21 cellular contexts compared by ENCODE assay signal in genomic region chr2:207248702-207249355, GRCh38.
DNase-seq lines count a peak whose midpoint lies in the region; ATAC-seq and TF ChIP-seq lines count a peak whose summit lies in the region.
"Had no signal": no experiment of that assay in that cellular context is flagged by ENCODE, and none has a peak within 500 bp of the region (broad histone marks: within the 10 kb centered on the region; RNA-seq: fewer than 3 reads in every experiment).

No MANE protein-coding gene starts in this region.

- TF ChIP-seq CTCF in HCT116 (IDR thresholded peaks at IDR 0.05 in 2 of 3, conservative IDR thresholded peaks at IDR 0.05 in 1 of 3; ENCODE audit: borderline replicate concordance in 1 of 3, insufficient read depth in 1 of 3, low read depth in 2 of 3, low read length in 2 of 3) (no peak), fibroblast of pulmonary artery (IDR thresholded peaks at IDR 0.05; ENCODE audit: low read length, missing control alignments) (no peak), progenitor cell of endocrine pancreas (IDR thresholded peaks at IDR 0.05; ENCODE audit: unreplicated experiment) (no peak)

- H2AFZ ChIP-seq in ACC112 (ENCODE audit: low read length, unreplicated experiment) (no peak overlapping the region), HCT116 (ENCODE audit: low read depth, low read length, poor library complexity, severe bottlenecking) (no peak overlapping the region)
- H2AFZ ChIP-seq: PC-9 had no signal

- H3K27ac Mint-ChIP-seq in progenitor cell of endocrine pancreas = no peak overlapping the region
- no peak overlapping the region for H3K27ac Mint-ChIP-seq in effector memory CD8-positive, alpha-beta T cell
- H3K27ac Mint-ChIP-seq: CD4-positive, CD25-positive, alpha-beta regulatory T cell; T-cell had no signal

- no peak overlapping the region for H3K9ac ChIP-seq in HCT116 (ENCODE audit: low read length)
- H3K9ac ChIP-seq in adipocyte (ENCODE audit: low read length) = no peak overlapping the region

- RAD21 ChIA-PET in HCT116 (lab: Charles Lee; ENCODE audit: low non-redundant PET in 1 of 2, low total read pairs in 2 of 2, uncharacterized antibody in 2 of 2, unreplicated experiment in 2 of 2) = no interaction called here

- peak overlapping the region; percentile 12; the same call in 1 of the 2 replicates for H3K4me2 ChIP-seq in HCT116 (ENCODE audit: low read length)
- H3K4me2 ChIP-seq: PC-9 had no signal

- H3K4me1 Mint-ChIP-seq in progenitor cell of endocrine pancreas (ENCODE audit: low read depth) = peaks cover 11% of the 10 kb centered on the region
- H3K4me1 Mint-ChIP-seq in effector memory CD8-positive, alpha-beta T cell (ENCODE audit: low read depth in 2 of 2) = no peaks in the 10 kb centered on the region

- H3K79me2 ChIP-seq in ACC112 (ENCODE audit: control insufficient read depth, insufficient read depth, low read length, unreplicated experiment) (peaks cover 4% of the 10 kb centered on the region), HCT116 (ENCODE audit: insufficient read depth, low read length) (no peaks in the 10 kb centered on the region)

- peaks cover 22% of the 10 kb centered on the region for H3K27me3 Mint-ChIP-seq in progenitor cell of endocrine pancreas
- H3K27me3 Mint-ChIP-seq in effector memory CD8-positive, alpha-beta T cell = peaks cover 0 to 15% of the 10 kb centered on the region in 2 donors
- H3K27me3 Mint-ChIP-seq: CD4-positive, CD25-positive, alpha-beta regulatory T cell; T-cell had no signal

- no peak for TF ChIP-seq POLR2A in HCT116 (IDR thresholded peaks at IDR 0.05; ENCODE audit: borderline replicate concordance, extremely low read depth, insufficient read depth, insufficient read length)

- H3K27ac ChIP-seq in ACC112 (ENCODE audit: low read depth, low read length) = peak overlapping the region; percentile 97
- no peak overlapping the region for H3K27ac ChIP-seq in HCT116 (ENCODE audit: low read depth, low read length)
- H3K27ac ChIP-seq: PC-9, suprapubic skin, uterus had no signal

- H3K9me3 ChIP-seq in HCT116 (ENCODE audit: control insufficient read depth in 1 of 2, insufficient read depth in 1 of 2, low read depth in 1 of 2, low read length in 2 of 2) (no peaks in the 10 kb centered on the region), adipocyte (ENCODE audit: control insufficient read depth, low read length) (no peaks in the 10 kb centered on the region)
- H3K9me3 ChIP-seq: suprapubic skin, uterus had no signal

- no peak overlapping the region for H3K4me3 ChIP-seq in ACC112 (ENCODE audit: low read depth, low read length)
- no peak overlapping the region for H3K4me3 ChIP-seq in HCT116 (replicated peaks in 1 of 2; ENCODE audit: low read depth in 1 of 2, low read length in 2 of 2)
- H3K4me3 ChIP-seq in adipocyte (ENCODE audit: low read length) = no peak overlapping the region
- H3K4me3 ChIP-seq in fibroblast of pulmonary artery (replicated peaks; ENCODE audit: low read depth, low read length) = no peak overlapping the region
- H3K4me3 ChIP-seq: PC-9, suprapubic skin, uterus had no signal

- CTCF ChIA-PET in HCT116 (lab: Charles Lee) = no interaction called here

- no peak overlapping the region for H3K4me3 Mint-ChIP-seq in progenitor cell of endocrine pancreas (ENCODE audit: low read depth)
- no peak overlapping the region for H3K4me3 Mint-ChIP-seq in effector memory CD8-positive, alpha-beta T cell
- H3K4me3 Mint-ChIP-seq: CD4-positive, CD25-positive, alpha-beta regulatory T cell; T-cell had no signal

- no peaks in the 10 kb centered on the region for H3K9me3 Mint-ChIP-seq in progenitor cell of endocrine pancreas (ENCODE audit: low read depth)
- no peaks in the 10 kb centered on the region for H3K9me3 Mint-ChIP-seq in effector memory CD8-positive, alpha-beta T cell
- H3K9me3 Mint-ChIP-seq: CD4-positive, CD25-positive, alpha-beta regulatory T cell; T-cell had no signal

- DNase-seq in HCT116 (ENCODE audit: low read depth, low spot score) (no peak), adipocyte (ENCODE audit: low read depth) (peak; percentile 26), fibroblast of pulmonary artery (ENCODE audit: low read depth) (peak; percentile 30), progenitor cell of endocrine pancreas (ENCODE audit: low spot score, unreplicated experiment) (no peak)
- DNase-seq in effector memory CD8-positive, alpha-beta T cell = no peak
- DNase-seq: activated naive CD4-positive, alpha-beta T cell treated with Interleukin-2 at 50 U/mL for 16 hours; central memory CD4-positive, alpha-beta T cell; H7; KBM-7; kidney; NCI-H187; NCI-H345; nucleus accumbens; PC-9; SIG-M5; T-cell; uterus had no signal

- POLR2A ChIA-PET in HCT116 (lab: Charles Lee) = no interaction called here

- H3K27me3 ChIP-seq in ACC112 (ENCODE audit: insufficient read depth, low read length) (no peaks in the 10 kb centered on the region), HCT116 (ENCODE audit: insufficient read depth, low read length) (no peaks in the 10 kb centered on the region), adipocyte (replicated peaks; ENCODE audit: control insufficient read depth, insufficient read depth, low read length) (no peaks in the 10 kb centered on the region)
- H3K27me3 ChIP-seq: suprapubic skin, uterus had no signal

- no peak for TF ChIP-seq RAD21 in HCT116 (IDR thresholded peaks at IDR 0.05; ENCODE audit: low read depth)

- BruUV-seq in HCT116 (replicated peaks; lab: Mats Ljungman, UMichigan) = no TSS peak

- no peaks in the 10 kb centered on the region for H3K9me2 ChIP-seq in HCT116 (ENCODE audit: insufficient read depth)

- H3K36me3 Mint-ChIP-seq in progenitor cell of endocrine pancreas (ENCODE audit: insufficient read depth) = no peaks in the 10 kb centered on the region
- H3K36me3 Mint-ChIP-seq in effector memory CD8-positive, alpha-beta T cell (ENCODE audit: insufficient read depth) = no peaks in the 10 kb centered on the region
- H3K36me3 Mint-ChIP-seq: CD4-positive, CD25-positive, alpha-beta regulatory T cell; T-cell had no signal

- H3K36me3 ChIP-seq in ACC112 (ENCODE audit: insufficient read depth, low read length) (peaks cover 31% of the 10 kb centered on the region; the same call in 1 of the 2 replicates), HCT116 (ENCODE audit: control insufficient read depth in 1 of 2, insufficient read depth in 2 of 2, low read length in 2 of 2) (no peaks in the 10 kb centered on the region), adipocyte (ENCODE audit: control insufficient read depth, insufficient read depth, low read length, severe bottlenecking) (peaks cover 4% of the 10 kb centered on the region)
- H3K36me3 ChIP-seq: suprapubic skin, uterus had no signal

- H3K4me1 ChIP-seq in ACC112 (ENCODE audit: control insufficient read depth, insufficient read depth, low read length, unreplicated experiment) = peaks cover 57% of the 10 kb centered on the region
- H3K4me1 ChIP-seq in HCT116 (ENCODE audit: control insufficient read depth in 1 of 2, insufficient read depth in 2 of 2, low read length in 2 of 2) = peaks cover 0 to 9% of the 10 kb centered on the region in 2 experiments; a peak in 2 of 4 replicates
- peaks cover 20% of the 10 kb centered on the region for H3K4me1 ChIP-seq in adipocyte (ENCODE audit: control insufficient read depth, insufficient read depth, low read length)
- H3K4me1 ChIP-seq: uterus had no signal

- no peaks in the 10 kb centered on the region for H4K20me1 ChIP-seq in HCT116 (ENCODE audit: insufficient read depth)

- intact Hi-C loops in HCT116 (cut with micrococcal nuclease) = no loop called here

- ATAC-seq in HCT116 (no peak), GM18870 (IDR thresholded peaks at IDR 0.05; ENCODE audit: unreplicated experiment) (no peak)
- ATAC-seq in effector memory CD8-positive, alpha-beta T cell (replicated peaks) = no peak
- ATAC-seq: T-cell had no signal

TF ChIP-seq in HCT116, 20 proteins besides CTCF, POLR2A, EP300 and RAD21:
- TF ChIP-seq FOSL1 (IDR thresholded peaks at IDR 0.05; ENCODE audit: low read depth) (peak; percentile 21; the same call in 1 of the 2 replicates), ZFX (IDR thresholded peaks at IDR 0.05) (no peak), CBX3 (IDR thresholded peaks at IDR 0.05; ENCODE audit: low read depth) (no peak), CEBPB (IDR thresholded peaks at IDR 0.05; ENCODE audit: low read depth) (no peak)

Comparison
In these comparisons a context has a peak if more than half of its experiments do, and no peak if none do; other contexts are left out.
1. DNase-seq: peak in adipocyte (single experiment) and fibroblast of pulmonary artery (single experiment); none in HCT116 (single experiment), progenitor cell of endocrine pancreas (single experiment) and effector memory CD8-positive, alpha-beta T cell (0 of 3).